26 cellular contexts compared by ENCODE assay signal in genomic region chr15:83449928-83450501, GRCh38. TPM values are rescaled to one million over a fixed set of nuclear protein-coding genes. Genes with fewer than 3 reads are reported as not detected.
A peak's percentile ranks its signal among the peaks of the same experiment; 100 is the strongest.
DNase-seq lines count a peak whose midpoint lies in the region; ATAC-seq, FAIRE-seq and TF ChIP-seq lines count a peak whose summit lies in the region.
"Had no signal": no experiment of that assay in that cellular context is flagged by ENCODE, and none has a peak within 500 bp of the region (broad histone marks: within the 10 kb centered on the region; RNA-seq: fewer than 3 reads in every experiment).

No MANE protein-coding gene starts in this region.

- TF ChIP-seq CTCF in A549 (IDR thresholded peaks at IDR 0.05) (no peak), fibroblast of pulmonary artery (IDR thresholded peaks at IDR 0.05; ENCODE audit: low read length, missing control alignments) (no peak)

- H3K9ac ChIP-seq in GM23248 (no peak overlapping the region), adipocyte (ENCODE audit: low read length) (no peak overlapping the region)

- H3K4me1 Mint-ChIP-seq in CD8-positive, alpha-beta memory T cell = peaks cover 5 to 12% (median 10%) of the 10 kb centered on the region in 3 donors
- peaks cover 7 to 12% of the 10 kb centered on the region in 2 donors for H3K4me1 Mint-ChIP-seq in stimulated activated naive B cell treated with anti-CD40 and anti-IgM and Interleukin-4, amounts not matched to agents 10 μg/mL and 1 μg/mL and 100 μg/mL, for 72 hours

- no peak for DNase-seq in A549 (ENCODE audit: low read depth in 1 of 2, low spot score in 1 of 2)
- peak; percentile 73 for DNase-seq in GM23248
- DNase-seq in adipocyte (ENCODE audit: low read depth) = peak; percentile 49
- peak; percentile 25 for DNase-seq in fibroblast of pulmonary artery (ENCODE audit: low read depth)
- DNase-seq in ecto neural progenitor cell (ENCODE audit: low spot score) = no peak
- no peak for DNase-seq in CD8-positive, alpha-beta memory T cell
- no peak for DNase-seq in stimulated activated naive B cell treated with anti-CD40 and anti-IgM and Interleukin-4, amounts not matched to agents 10 μg/mL and 1 μg/mL and 100 μg/mL, for 72 hours
- DNase-seq in NCI-H187 treated with DMSO at 0.1 percent for 48 hours (lab: John Stamatoyannopoulos, UW) = no peak
- DNase-seq: activated CD4-positive, alpha-beta T cell treated with anti-CD3 and anti-CD28 coated beads for 4 hours; activated gamma-delta T cell treated with Interleukin-2 at 50 U/mL for 16 hours; activated naive CD8-positive, alpha-beta T cell treated with anti-CD3 and anti-CD28 coated beads, Interleukin-2, amount 50 U/mL, for 24 hours; activated T-cell treated with anti-CD3 and anti-CD28 coated beads, Interleukin-2, amount 50 U/mL, for 24 hours; cortex of kidney; KG1; MV-4-11; NCI-H1694; NCI-H2171; NCI-H524 treated with DMSO at 0.1 percent for 48 hours had no signal

- POLR2A ChIA-PET in A549 (lab: Yijun Ruan, JAX) = no interaction called here
- POLR2A ChIA-PET in CD8-positive, alpha-beta memory T cell (lab: Charles Lee) = no interaction called here

- no peak for FAIRE-seq in A549 (lab: Jason Lieb, UNC)
- FAIRE-seq: A204.1, endometrium had no signal

- TF ChIP-seq EP300 in A549 (IDR thresholded peaks at IDR 0.05) = no peak

- H3K36me3 ChIP-seq in GM23248 (ENCODE audit: low read depth) (no peaks in the 10 kb centered on the region), adipocyte (ENCODE audit: control insufficient read depth, insufficient read depth, low read length, severe bottlenecking) (no peaks in the 10 kb centered on the region)
- no peaks in the 10 kb centered on the region for H3K36me3 ChIP-seq in CD8-positive, alpha-beta memory T cell (ENCODE audit: insufficient read depth, low read length)
- H3K36me3 ChIP-seq: neutrophil, SJSA1 had no signal

- H3K27ac ChIP-seq in A549 = no peak overlapping the region
- H3K27ac ChIP-seq in GM23248 = no peak overlapping the region
- no peak overlapping the region for H3K27ac ChIP-seq in CD8-positive, alpha-beta memory T cell (ENCODE audit: low read depth, low read length)
- H3K27ac ChIP-seq: neutrophil, SJSA1, skin epidermis had no signal

- no peak for TF ChIP-seq RAD21 in A549 (conservative IDR thresholded peaks at IDR 0.05 in 1 of 2, IDR thresholded peaks at IDR 0.05 in 1 of 2)

- no peak overlapping the region for H3K27ac Mint-ChIP-seq in CD8-positive, alpha-beta memory T cell
- H3K27ac Mint-ChIP-seq in stimulated activated naive B cell treated with anti-CD40 and anti-IgM and Interleukin-4, amounts not matched to agents 10 μg/mL and 1 μg/mL and 100 μg/mL, for 72 hours = no peak overlapping the region
- H3K27ac Mint-ChIP-seq: activated naive CD8-positive, alpha-beta T cell treated with anti-CD3 and anti-CD28 coated beads, Interleukin-2, amount 50 U/mL, for 24 hours; activated T-cell treated with anti-CD3 and anti-CD28 coated beads, Interleukin-2, amount 50 U/mL, for 24 hours; CD14-positive monocyte had no signal

- H3K4me1 ChIP-seq in A549 = 0 out of 3 replicates have a peak, but pooled peaks cover 4% of the 10 kb centered on the region
- 0 out of 2 replicates have a peak, but pooled peaks cover 3% of the 10 kb centered on the region for H3K4me1 ChIP-seq in GM23248 (ENCODE audit: insufficient read depth)
- peaks cover 10% of the 10 kb centered on the region for H3K4me1 ChIP-seq in adipocyte (ENCODE audit: control insufficient read depth, insufficient read depth, low read length)
- H3K4me1 ChIP-seq in CD8-positive, alpha-beta memory T cell (ENCODE audit: insufficient read depth, low read length) = no peaks in the 10 kb centered on the region

- peaks cover 14% of the 10 kb centered on the region for H3K27me3 ChIP-seq in GM23248 (replicated peaks; ENCODE audit: insufficient read depth)
- H3K27me3 ChIP-seq in adipocyte (replicated peaks; ENCODE audit: control insufficient read depth, insufficient read depth, low read length) = peaks cover 17% of the 10 kb centered on the region
- H3K27me3 ChIP-seq in CD8-positive, alpha-beta memory T cell (ENCODE audit: insufficient read depth, low read length, poor library complexity, severe bottlenecking) = no peaks in the 10 kb centered on the region

- CTCF ChIA-PET in A549 (lab: Yijun Ruan, JAX) = interaction anchor here (0.8 to 7.1 kb wide), 6 partner anchors 12 to 202 kb away, joined by 3 to 76 read pairs (median 4); no protein-coding TSS in a partner anchor
- CTCF ChIA-PET in CD8-positive, alpha-beta memory T cell (lab: Charles Lee) = no interaction called here

- 62% methylated on average over 3 of the region's 3 CpGs for WGBS in A549 (ENCODE audit: missing lambda C conversion rate)
- WGBS in GM23248 (ENCODE audit: low coverage in 1 of 2, low lambda C conversion rate in 2 of 2, missing lambda C conversion rate in 2 of 2), 2 experiments = 65 to 71% methylated on average over 3 of the region's 3 CpGs

- peaks cover 11% of the 10 kb centered on the region; the same call in 1 of the 2 replicates for H3F3A ChIP-seq in GM23248 (ENCODE audit: insufficient read depth)

- no peaks in the 10 kb centered on the region for H3K9me3 Mint-ChIP-seq in CD8-positive, alpha-beta memory T cell
- H3K9me3 Mint-ChIP-seq in stimulated activated naive B cell treated with anti-CD40 and anti-IgM and Interleukin-4, amounts not matched to agents 10 μg/mL and 1 μg/mL and 100 μg/mL, for 72 hours = peaks cover 0 to 1% of the 10 kb centered on the region in 2 donors
- H3K9me3 Mint-ChIP-seq: activated naive CD8-positive, alpha-beta T cell treated with anti-CD3 and anti-CD28 coated beads, Interleukin-2, amount 50 U/mL, for 24 hours; activated T-cell treated with anti-CD3 and anti-CD28 coated beads, Interleukin-2, amount 50 U/mL, for 24 hours had no signal

- H3K9me3 ChIP-seq in A549 (no peaks in the 10 kb centered on the region), GM23248 (ENCODE audit: low read depth) (no peaks in the 10 kb centered on the region), adipocyte (ENCODE audit: control insufficient read depth, low read length) (no peaks in the 10 kb centered on the region)
- no peaks in the 10 kb centered on the region for H3K9me3 ChIP-seq in CD8-positive, alpha-beta memory T cell (ENCODE audit: low read length)
- H3K9me3 ChIP-seq: neutrophil, SJSA1 had no signal

- TF ChIP-seq POLR2A in A549 (IDR thresholded peaks at IDR 0.05; ENCODE audit: low read length) = no peak

- peaks cover 10 to 23% of the 10 kb centered on the region in 2 donors for H3K27me3 Mint-ChIP-seq in CD8-positive, alpha-beta memory T cell
- H3K27me3 Mint-ChIP-seq in stimulated activated naive B cell treated with anti-CD40 and anti-IgM and Interleukin-4, amounts not matched to agents 10 μg/mL and 1 μg/mL and 100 μg/mL, for 72 hours = peaks cover 33 to 45% of the 10 kb centered on the region in 2 donors

- no peaks in the 10 kb centered on the region for H3K9me2 ChIP-seq in GM23248 (ENCODE audit: insufficient read depth)

- no peak overlapping the region for H3K4me2 ChIP-seq in A549
- H3K4me2 ChIP-seq in GM23248 (ENCODE audit: unreplicated experiment) = no peak overlapping the region

- no peak overlapping the region for H3K4me3 Mint-ChIP-seq in CD8-positive, alpha-beta memory T cell
- no peak overlapping the region for H3K4me3 Mint-ChIP-seq in stimulated activated naive B cell treated with anti-CD40 and anti-IgM and Interleukin-4, amounts not matched to agents 10 μg/mL and 1 μg/mL and 100 μg/mL, for 72 hours
- H3K4me3 Mint-ChIP-seq: activated naive CD8-positive, alpha-beta T cell treated with anti-CD3 and anti-CD28 coated beads, Interleukin-2, amount 50 U/mL, for 24 hours; activated T-cell treated with anti-CD3 and anti-CD28 coated beads, Interleukin-2, amount 50 U/mL, for 24 hours had no signal

- ATAC-seq in A549 = no peak
- no peak for ATAC-seq in stimulated activated naive B cell treated with anti-CD40 and anti-IgM and Interleukin-4, amounts not matched to agents 10 μg/mL and 1 μg/mL and 100 μg/mL, for 72 hours (replicated peaks)
- ATAC-seq: activated naive CD8-positive, alpha-beta T cell treated with anti-CD3 and anti-CD28 coated beads, Interleukin-2, amount 50 U/mL, for 24 hours had no signal

- in situ Hi-C loops in GM23248 (cut with MboI) = no loop called here

- no peak overlapping the region for H2AFZ ChIP-seq in GM23248

- H3K4me3 ChIP-seq in A549 (no peak overlapping the region), GM23248 (no peak overlapping the region), adipocyte (ENCODE audit: low read length) (no peak overlapping the region), fibroblast of pulmonary artery (replicated peaks; ENCODE audit: low read depth, low read length) (no peak overlapping the region)
- no peak overlapping the region for H3K4me3 ChIP-seq in CD8-positive, alpha-beta memory T cell (ENCODE audit: low read length)
- H3K4me3 ChIP-seq: SJSA1, skin epidermis had no signal

- no peaks in the 10 kb centered on the region for H3K79me2 ChIP-seq in GM23248 (ENCODE audit: insufficient read depth)

- peaks cover 0 to 1% (median 0%) of the 10 kb centered on the region in 3 donors for H3K36me3 Mint-ChIP-seq in CD8-positive, alpha-beta memory T cell
- peaks cover 0 to 3% of the 10 kb centered on the region in 2 donors for H3K36me3 Mint-ChIP-seq in stimulated activated naive B cell treated with anti-CD40 and anti-IgM and Interleukin-4, amounts not matched to agents 10 μg/mL and 1 μg/mL and 100 μg/mL, for 72 hours
- H3K36me3 Mint-ChIP-seq: CD14-positive monocyte had no signal

- no peaks in the 10 kb centered on the region for H4K20me1 ChIP-seq in GM23248 (ENCODE audit: insufficient read depth)

TF ChIP-seq in A549, 52 proteins besides CTCF, POLR2A, EP300 and RAD21:
- TF ChIP-seq HES2 (IDR thresholded peaks at IDR 0.05) (no peak), MAFK (IDR thresholded peaks at IDR 0.05; ENCODE audit: partially characterized antibody) (peak; percentile 84)
TF ChIP-seq in A549: peak in this region for 1.

RNA-seq across cellular contexts. Expression of gene SH3GL3, which starts 2.9 kb away (rescaled TPM):
- 0.19 TPM in 1 of 2 replicates, not detected in the other for polyA plus RNA-seq in A549 (2011; rRNA removed)
- polyA plus RNA-seq in A549 (2012; cell fraction: cytosol; rRNA removed) = 0.05 and 0.08 TPM in 2 replicates
- polyA plus RNA-seq in A549 (2012; cell fraction: nucleus; rRNA removed) = not detected in 2 replicates
- polyA plus RNA-seq in A549 (2017; fragmentation: RNase III; extraction: RNeasy Plus Mini Kit Qiagen cat#74134 plus additional on column Dnase treatment) = 0.21 to 0.37 TPM (median 0.22 TPM) in 3 replicates
- not detected in 2 replicates for polyA minus RNA-seq in A549 (2011; rRNA and poly(A)+ RNA removed)
- total RNA-seq in GM23248 (2014; rRNA removed; shearing (Covaris generic)) = not detected in 2 replicates
- 0.27 and 0.28 TPM in 2 replicates for polyA plus RNA-seq in GM23248 (2016; fragmentation: Nextera tagmentation; extraction: Ambion mirVana)
- not detected for total RNA-seq in CD8-positive, alpha-beta memory T cell
- polyA plus RNA-seq in CD8-positive, alpha-beta memory T cell = not detected
- total RNA-seq: activated CD8-positive, alpha-beta memory T cell treated with anti-CD3 and anti-CD28 coated beads for 36 hours; T-helper 1 cell treated with Interleukin-12 subunit alpha and Interleukin-12 subunit beta and Interleukin-4 antibody, amounts not matched to agents 30 ng/mL and 1 ng/mL, for 36 hours had no signal
- polyA plus RNA-seq: CD14-positive monocyte had no signal

Comparison
In these comparisons a context has a peak if more than half of its experiments do, and no peak if none do; other contexts are left out.
1. DNase-seq: peak in GM23248 (single experiment), adipocyte (single experiment) and fibroblast of pulmonary artery (single experiment); none in A549 (0 of 2), ecto neural progenitor cell (single experiment), CD8-positive, alpha-beta memory T cell (0 of 5), stimulated activated naive B cell treated with anti-CD40 and anti-IgM and Interleukin-4, amounts not matched to agents 10 μg/mL and 1 μg/mL and 100 μg/mL, for 72 hours (single experiment) and NCI-H187 treated with DMSO at 0.1 percent for 48 hours (single experiment).